Comparison of ENCODE assay signal across 8 cellular contexts in the genomic region with DNA sequence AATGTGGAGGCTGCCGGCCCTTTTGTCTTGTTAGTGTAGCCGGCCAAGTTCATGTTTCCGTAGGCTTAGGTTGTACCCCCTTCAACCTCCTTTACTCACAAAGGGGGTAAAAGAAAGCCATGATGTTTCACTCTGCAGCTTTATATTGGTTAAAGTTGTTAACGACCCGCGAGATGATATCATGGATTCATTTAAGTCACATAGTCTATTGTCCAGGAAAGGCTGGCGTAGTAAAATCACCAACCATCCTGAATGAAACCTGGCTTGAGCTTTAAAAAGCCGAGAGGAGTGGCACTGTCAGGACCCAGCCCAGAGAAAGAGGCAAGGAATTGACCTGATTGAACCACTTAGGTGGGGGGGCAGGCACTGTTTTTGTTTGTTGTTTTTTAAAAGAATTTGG. TPM values are rescaled to one million over a fixed set of nuclear protein-coding genes. Genes with fewer than 3 reads are reported as not detected.
DNase-seq lines count a peak whose midpoint lies in the region; ATAC-seq and TF ChIP-seq lines count a peak whose summit lies in the region.

No MANE protein-coding gene starts in this region.

- H3K4me1 ChIP-seq in CD4-positive, CD25-positive, alpha-beta regulatory T cell (ENCODE audit: control insufficient read depth, insufficient read depth, low read length, poor library complexity, severe bottlenecking), result peaks cover 30% of the 10 kb centered on the region
- no peaks in the 10 kb centered on the region for H3K4me1 ChIP-seq in NT2/D1 (ENCODE audit: insufficient read depth, insufficient read length)
- H3K4me1 ChIP-seq in endodermal cell (ENCODE audit: control insufficient read depth, insufficient read depth, low read length), result peaks cover 4% of the 10 kb centered on the region

- no peak for DNase-seq in CD4-positive, CD25-positive, alpha-beta regulatory T cell
- DNase-seq in NT2/D1 (ENCODE audit: low read depth, low spot score), result no peak
- no peak for DNase-seq in endodermal cell
- DNase-seq in natural killer cell, result no peak
- no peak for DNase-seq in NCI-H1105 (lab: John Stamatoyannopoulos, UW)
- DNase-seq in activated gamma-delta T cell (lab: John Stamatoyannopoulos, UW), result no peak

- peaks cover 17% of the 10 kb centered on the region for H3K36me3 ChIP-seq in CD4-positive, CD25-positive, alpha-beta regulatory T cell (ENCODE audit: control insufficient read depth, insufficient read depth, low read length)
- H3K36me3 ChIP-seq in NT2/D1 (ENCODE audit: insufficient read depth, insufficient read length, low read length), result peaks cover 52% of the 10 kb centered on the region
- H3K36me3 ChIP-seq in endodermal cell (ENCODE audit: control insufficient read depth, insufficient read depth, low read length), result peaks cover 42% of the 10 kb centered on the region

- peaks cover 10% of the 10 kb centered on the region for H3K36me3 Mint-ChIP-seq in CD4-positive, CD25-positive, alpha-beta regulatory T cell
- H3K36me3 Mint-ChIP-seq in endodermal cell (ENCODE audit: low read depth) (peaks cover 38% of the 10 kb centered on the region), natural killer cell (no peaks in the 10 kb centered on the region)

- no peak for ATAC-seq in CD4-positive, CD25-positive, alpha-beta regulatory T cell (ENCODE audit: low read depth in 2 of 2)
- ATAC-seq in natural killer cell (no peak), HG03521 (IDR thresholded peaks at IDR 0.05; ENCODE audit: unreplicated experiment) (no peak), GM21526 (IDR thresholded peaks at IDR 0.05; ENCODE audit: low FRiP score, unreplicated experiment) (no peak)

- H3K4me3 ChIP-seq in CD4-positive, CD25-positive, alpha-beta regulatory T cell (ENCODE audit: low read depth, low read length), result peak overlapping the region; percentile 82
- H3K4me3 ChIP-seq in NT2/D1 (ENCODE audit: insufficient read length, low read depth) (peak overlapping the region; percentile 80), endodermal cell (ENCODE audit: low read length) (peak overlapping the region; percentile 93)

- intact Hi-C loops in natural killer cell (cut with micrococcal nuclease), result loop anchor here (1.0 to 10.0 kb wide), 2 partner anchors 45 to 274 kb away; no protein-coding TSS in a partner anchor

- H3K9me3 ChIP-seq in CD4-positive, CD25-positive, alpha-beta regulatory T cell (ENCODE audit: control insufficient read depth in 2 of 2, low read length in 2 of 2), result no peaks in the 10 kb centered on the region
- H3K9me3 ChIP-seq in NT2/D1 (ENCODE audit: insufficient read depth, low read length), result no peaks in the 10 kb centered on the region
- H3K9me3 ChIP-seq in endodermal cell (ENCODE audit: control insufficient read depth, low read length), result no peaks in the 10 kb centered on the region

- peak overlapping the region; percentile 90 to 94 (median 94) for H3K4me3 Mint-ChIP-seq in CD4-positive, CD25-positive, alpha-beta regulatory T cell
- H3K4me3 Mint-ChIP-seq in endodermal cell, result peak overlapping the region; percentile 75
- H3K4me3 Mint-ChIP-seq in natural killer cell, result peak overlapping the region; percentile 88

- H3K27ac Mint-ChIP-seq in CD4-positive, CD25-positive, alpha-beta regulatory T cell, result peak overlapping the region in 2 of 3 donors; percentile 83 to 87
- peak overlapping the region; percentile 87 for H3K27ac Mint-ChIP-seq in endodermal cell
- H3K27ac Mint-ChIP-seq in natural killer cell, result peak overlapping the region; percentile 77 to 85

- peak overlapping the region; percentile 90 for H3K9ac ChIP-seq in NT2/D1 (ENCODE audit: insufficient read length, low read depth)
- peak overlapping the region; percentile 73 for H3K9ac ChIP-seq in endodermal cell (ENCODE audit: extremely low read depth, low read length, poor library complexity, severe bottlenecking)

- H3K27me3 Mint-ChIP-seq in CD4-positive, CD25-positive, alpha-beta regulatory T cell, result no peaks in the 10 kb centered on the region
- no peaks in the 10 kb centered on the region for H3K27me3 Mint-ChIP-seq in endodermal cell (ENCODE audit: insufficient read depth)
- no peaks in the 10 kb centered on the region for H3K27me3 Mint-ChIP-seq in natural killer cell (ENCODE audit: low read depth in 2 of 2)

- 25 to 29% methylated on average over 8 of the region's 8 CpGs for WGBS in endodermal cell (ENCODE audit: insufficient coverage in 1 of 2, insufficient read length in 1 of 2), 2 experiments

- H3K4me1 Mint-ChIP-seq in CD4-positive, CD25-positive, alpha-beta regulatory T cell, result peaks cover 5 to 40% (median 21%) of the 10 kb centered on the region in 4 donors
- peaks cover 9% of the 10 kb centered on the region for H3K4me1 Mint-ChIP-seq in endodermal cell
- peaks cover 32 to 40% of the 10 kb centered on the region in 2 donors for H3K4me1 Mint-ChIP-seq in natural killer cell

- peak overlapping the region; percentile 71 for H3K27ac ChIP-seq in CD4-positive, CD25-positive, alpha-beta regulatory T cell (ENCODE audit: insufficient read depth, low read length, poor library complexity, severe bottlenecking)
- no peak overlapping the region for H3K27ac ChIP-seq in endodermal cell (ENCODE audit: low read depth, low read length)

- no peaks in the 10 kb centered on the region for H3K9me3 Mint-ChIP-seq in CD4-positive, CD25-positive, alpha-beta regulatory T cell
- H3K9me3 Mint-ChIP-seq in endodermal cell, result no peaks in the 10 kb centered on the region
- H3K9me3 Mint-ChIP-seq in natural killer cell, result no peaks in the 10 kb centered on the region

- H3K27me3 ChIP-seq in CD4-positive, CD25-positive, alpha-beta regulatory T cell (ENCODE audit: control insufficient read depth, insufficient read depth, low read length), result no peaks in the 10 kb centered on the region
- no peaks in the 10 kb centered on the region for H3K27me3 ChIP-seq in NT2/D1 (ENCODE audit: insufficient read depth, insufficient read length)
- H3K27me3 ChIP-seq in endodermal cell (ENCODE audit: control insufficient read depth, insufficient read depth, low read length, poor library complexity, severe bottlenecking), result no peaks in the 10 kb centered on the region

- TF ChIP-seq CTCF in endodermal cell (conservative IDR thresholded peaks at IDR 0.05) (no peak), natural killer cell (IDR thresholded peaks at IDR 0.05) (no peak)

RNA-seq across cellular contexts. Expression of gene UNG, which starts 1.3 kb away (rescaled TPM):
- total RNA-seq in CD4-positive, CD25-positive, alpha-beta regulatory T cell, result 8.9 TPM
- polyA plus RNA-seq in CD4-positive, CD25-positive, alpha-beta regulatory T cell, result 10 to 100 TPM; 24.1 to 42.2 (median 37.1) TPM
- 100 to 1,000 TPM; 104 to 114 TPM for total RNA-seq in endodermal cell
- 67.7 TPM for polyA plus RNA-seq in endodermal cell (2013, experiment 1 of 2)
- 59.8 TPM for polyA plus RNA-seq in endodermal cell (2013, experiment 2 of 2)
- total RNA-seq in natural killer cell, result 10 to 100 TPM in 1 of 3 donors, 1 to 10 TPM in 2; 8.7 to 10.7 (median 9.6) TPM

RNA-seq across cellular contexts. Expression of gene ALKBH2, which starts 5.4 kb away (rescaled TPM):
- total RNA-seq in CD4-positive, CD25-positive, alpha-beta regulatory T cell, result 8.7 TPM
- 10 to 100 TPM; 10.6 to 24.9 (median 13.5) TPM for polyA plus RNA-seq in CD4-positive, CD25-positive, alpha-beta regulatory T cell
- total RNA-seq in endodermal cell (10 to 100 TPM; 10.5 to 23.3 TPM), natural killer cell (10 to 100 TPM; 10.9 to 12.6 (median 11.9) TPM)
- 31.7 TPM for polyA plus RNA-seq in endodermal cell (2013, experiment 1 of 2)
- polyA plus RNA-seq in endodermal cell (2013, experiment 2 of 2), result 23.8 TPM

RNA-seq across cellular contexts. Expression of gene ACACB, which starts 17.7 kb away (rescaled TPM):
- total RNA-seq in CD4-positive, CD25-positive, alpha-beta regulatory T cell, result 23.5 TPM
- polyA plus RNA-seq in CD4-positive, CD25-positive, alpha-beta regulatory T cell, result 1 to 10 TPM in 2 of 4 donors, under 1 TPM in 2; 0.47 to 3.2 (median 1.1) TPM
- total RNA-seq in endodermal cell (10 to 100 TPM in 1 of 2 donors, 1 to 10 TPM in 1; 6.8 to 12.7 TPM), natural killer cell (10 to 100 TPM in 1 of 3 donors, 1 to 10 TPM in 2; 4.1 to 14.3 (median 8.4) TPM)
- 5.9 TPM for polyA plus RNA-seq in endodermal cell (2013, experiment 1 of 2)
- 7.0 TPM for polyA plus RNA-seq in endodermal cell (2013, experiment 2 of 2)

RNA-seq across cellular contexts. Expression of gene USP30, which starts 46.3 kb away (rescaled TPM):
- 21.0 TPM for total RNA-seq in CD4-positive, CD25-positive, alpha-beta regulatory T cell
- polyA plus RNA-seq in CD4-positive, CD25-positive, alpha-beta regulatory T cell, result 10 to 100 TPM; 10.7 to 14.2 (median 11.6) TPM
- 10 to 100 TPM in 1 of 2 donors, 1 to 10 TPM in 1; 6.3 to 10.8 TPM for total RNA-seq in endodermal cell
- 16.8 TPM for polyA plus RNA-seq in endodermal cell (2013, experiment 1 of 2)
- 17.4 TPM for polyA plus RNA-seq in endodermal cell (2013, experiment 2 of 2)
- 10 to 100 TPM; 18.4 to 20.8 (median 20.1) TPM for total RNA-seq in natural killer cell

Comparison
In these comparisons a context has a peak if more than half of its experiments do, and no peak if none do; other contexts are left out.
1. RNA of gene UNG, which starts 1.3 kb away (total RNA-seq): 104 to 114 TPM in endodermal cell; 8.7 to 10.7 TPM in natural killer cell and 8.9 TPM in CD4-positive, CD25-positive, alpha-beta regulatory T cell (single experiment); every median in the first group is over 4 times any median in the second.
2. Peak in every context shown above with its lines, with median percentiles within 50 percentile points of each other: H3K4me3 ChIP-seq, H3K27ac Mint-ChIP-seq and H3K4me3 Mint-ChIP-seq.